ENCODE assay signal across 31 cellular contexts in genomic region chr5:127439544-127440096, GRCh38.
"Had no signal": no experiment of that assay in that cellular context is flagged by ENCODE, and none has a peak within 500 bp of the region (broad histone marks: within the 10 kb centered on the region; RNA-seq: fewer than 3 reads in every experiment).

No MANE protein-coding gene starts in this region.

- H3K27ac Mint-ChIP-seq: naive thymus-derived CD4-positive, alpha-beta T cell; natural killer cell; nephron; neural progenitor cell; stimulated activated memory B cell treated with anti-CD40 and anti-IgM and Interleukin-4, amounts not matched to agents 10 μg/mL and 1 μg/mL and 100 μg/mL, for 72 hours; stimulated activated naive CD8-positive, alpha-beta T cell treated with anti-CD3 and anti-CD28 coated beads, Interleukin-15, amount 100 ng/mL, for 72 hours; type B pancreatic cell had no signal

- H3K4me1 ChIP-seq: pancreas, prostate gland, right lobe of liver, sigmoid colon, spleen, suprapubic skin, testis, tibial artery, transverse colon, upper lobe of right lung, uterus had no signal

- H3K27ac ChIP-seq: neural progenitor cell, pancreas, prostate gland, right lobe of liver, sigmoid colon, skin epidermis, spleen, suprapubic skin, testis, tibial artery, transverse colon, upper lobe of right lung, uterus had no signal

- DNase-seq: naive thymus-derived CD4-positive, alpha-beta T cell; natural killer cell; occipital lobe; pancreas; retina; right cardiac atrium; right lobe of liver; sigmoid colon; spleen; stimulated activated CD4-positive, alpha-beta T cell treated with anti-CD3 and anti-CD28 coated beads, Interleukin-12 subunit alpha, Interleukin-12 subunit beta, amount 100 ng/mL, for 4 hours; stimulated activated CD4-positive, alpha-beta T cell treated with anti-CD3 and anti-CD28 coated beads, Interleukin-1b, Interleukin-23, amount 100 ng/mL, for 48 hours; stimulated activated CD4-positive, alpha-beta T cell treated with anti-CD3 and anti-CD28 coated beads, Interleukin-4, amount 100 ng/mL, for 1 hour; stimulated activated CD4-positive, alpha-beta T cell treated with anti-CD3 and anti-CD28 coated beads, Interleukin-4, amount 100 ng/mL, for 4 hours; stimulated activated CD8-positive, alpha-beta memory T cell treated with anti-CD3 and anti-CD28 coated beads, Interleukin-4, amount 100 ng/mL, for 48 hours; stimulated activated naive CD4-positive, alpha-beta T cell; stimulated activated naive CD8-positive, alpha-beta T cell treated with anti-CD3 and anti-CD28 coated beads, Interleukin-15, amount 100 ng/mL, for 72 hours; stimulated activated naive CD8-positive, alpha-beta T cell treated with anti-CD3 and anti-CD28 coated beads, Interleukin-15, Interleukin-2, amounts not matched to agents 100 U/mL and 50 U/mL, for 24 hours; substantia nigra; testis; tibial artery; transverse colon; upper lobe of right lung; uterus had no signal

- H3K27me3 ChIP-seq: neural progenitor cell, pancreas, right lobe of liver, sigmoid colon, spleen, suprapubic skin, testis, tibial artery, transverse colon, upper lobe of right lung, uterus had no signal

- H3K36me3 Mint-ChIP-seq: naive thymus-derived CD4-positive, alpha-beta T cell; natural killer cell; stimulated activated memory B cell treated with anti-CD40 and anti-IgM and Interleukin-4, amounts not matched to agents 10 μg/mL and 1 μg/mL and 100 μg/mL, for 72 hours; type B pancreatic cell had no signal

- H3K4me3 ChIP-seq: neural progenitor cell, pancreas, prostate gland, right lobe of liver, sigmoid colon, skin epidermis, smooth muscle cell, spleen, suprapubic skin, testis, tibial artery, transverse colon, upper lobe of right lung, uterus had no signal

- ATAC-seq: naive thymus-derived CD4-positive, alpha-beta T cell; natural killer cell; pancreas; right lobe of liver; stimulated activated memory B cell treated with anti-CD40 and anti-IgM and Interleukin-4, amounts not matched to agents 10 μg/mL and 1 μg/mL and 100 μg/mL, for 72 hours; stimulated activated naive CD8-positive, alpha-beta T cell treated with anti-CD3 and anti-CD28 coated beads, Interleukin-15, amount 100 ng/mL, for 72 hours; stimulated activated naive CD8-positive, alpha-beta T cell treated with anti-CD3 and anti-CD28 coated beads, Interleukin-15, Interleukin-2, amounts not matched to agents 100 U/mL and 50 U/mL, for 24 hours; upper lobe of right lung had no signal

- H2AFZ ChIP-seq: neural progenitor cell had no signal

- H3K4me3 Mint-ChIP-seq: naive thymus-derived CD4-positive, alpha-beta T cell; natural killer cell; nephron; neural progenitor cell; stimulated activated memory B cell treated with anti-CD40 and anti-IgM and Interleukin-4, amounts not matched to agents 10 μg/mL and 1 μg/mL and 100 μg/mL, for 72 hours; stimulated activated naive CD8-positive, alpha-beta T cell treated with anti-CD3 and anti-CD28 coated beads, Interleukin-15, amount 100 ng/mL, for 72 hours; type B pancreatic cell had no signal

- H3K9me3 Mint-ChIP-seq: naive thymus-derived CD4-positive, alpha-beta T cell; natural killer cell; nephron; neural progenitor cell; stimulated activated memory B cell treated with anti-CD40 and anti-IgM and Interleukin-4, amounts not matched to agents 10 μg/mL and 1 μg/mL and 100 μg/mL, for 72 hours; stimulated activated naive CD8-positive, alpha-beta T cell treated with anti-CD3 and anti-CD28 coated beads, Interleukin-15, amount 100 ng/mL, for 72 hours; type B pancreatic cell had no signal

- H3K9me3 ChIP-seq: pancreas, prostate gland, right lobe of liver, sigmoid colon, spleen, suprapubic skin, testis, tibial artery, transverse colon, upper lobe of right lung, uterus had no signal

- H3K4me2 ChIP-seq: neural progenitor cell, smooth muscle cell had no signal

- H3K4me1 Mint-ChIP-seq: naive thymus-derived CD4-positive, alpha-beta T cell; natural killer cell; stimulated activated memory B cell treated with anti-CD40 and anti-IgM and Interleukin-4, amounts not matched to agents 10 μg/mL and 1 μg/mL and 100 μg/mL, for 72 hours; stimulated activated naive CD8-positive, alpha-beta T cell treated with anti-CD3 and anti-CD28 coated beads, Interleukin-15, amount 100 ng/mL, for 72 hours had no signal

- H3K9ac ChIP-seq: neural progenitor cell had no signal

- H3K27me3 Mint-ChIP-seq: type B pancreatic cell had no signal

- H3K36me3 ChIP-seq: neural progenitor cell, pancreas, prostate gland, right lobe of liver, sigmoid colon, spleen, suprapubic skin, tibial artery, transverse colon, upper lobe of right lung, uterus had no signal
